In genomic region chr17:33033176-33033575, GRCh38 we compare ENCODE assay signal across 6 cellular contexts. TPM values are rescaled to one million over a fixed set of nuclear protein-coding genes. Genes with fewer than 3 reads are reported as not detected.
"Had no signal": no experiment of that assay in that cellular context is flagged by ENCODE, and none has a peak within 500 bp of the region (broad histone marks: within the 10 kb centered on the region; RNA-seq: fewer than 3 reads in every experiment).

No MANE protein-coding gene starts in this region.

- H3K4me3 Mint-ChIP-seq: GM23338, H9 had no signal

- H3K27ac Mint-ChIP-seq: GM23338, H9 had no signal

- H3K4me1 Mint-ChIP-seq: GM23338, H9 had no signal

- DNase-seq: H9, HCEC 1CT, IMR-90 had no signal

RNA-seq across cellular contexts. Expression of gene SPACA3, which starts 41.5 kb away (rescaled TPM):
- total RNA-seq: GM23338, H1, H9, HT-29, IMR-90 had no signal
